Comparison of ENCODE assay signal across 21 cellular contexts in genomic region chr5:113824307-113824706, GRCh38.
DNase-seq lines count a peak whose midpoint lies in the region; ATAC-seq, FAIRE-seq and TF ChIP-seq lines count a peak whose summit lies in the region.
"Had no signal": no experiment of that assay in that cellular context is flagged by ENCODE, and none has a peak within 500 bp of the region (broad histone marks: within the 10 kb centered on the region; RNA-seq: fewer than 3 reads in every experiment).

No MANE protein-coding gene starts in this region.

- H3K79me2 ChIP-seq in H9 (ENCODE audit: insufficient read depth, low read length), result no peaks in the 10 kb centered on the region
- H3K79me2 ChIP-seq in H1 (ENCODE audit: control insufficient read depth in 1 of 2, insufficient read depth in 2 of 2, low read length in 2 of 2), result no peaks in the 10 kb centered on the region

- no peaks in the 10 kb centered on the region for H3K79me1 ChIP-seq in H9 (ENCODE audit: insufficient read depth, low read depth, low read length, poor library complexity, severe bottlenecking)
- no peaks in the 10 kb centered on the region for H3K79me1 ChIP-seq in H1 (ENCODE audit: low read depth, low read length)

- H3K4me3 Mint-ChIP-seq in H9 (no peak overlapping the region), neural crest cell (no peak overlapping the region)
- H3K4me3 Mint-ChIP-seq: CD8-positive, alpha-beta memory T cell had no signal

- no peaks in the 10 kb centered on the region for H3K4me1 ChIP-seq in H9 (ENCODE audit: insufficient read depth, low read length)
- H3K4me1 ChIP-seq in H1 (replicated peaks in 1 of 4; ENCODE audit: control insufficient read depth in 3 of 4, insufficient read depth in 4 of 4, low read length in 3 of 4), result no peaks in the 10 kb centered on the region
- H3K4me1 ChIP-seq in ascending aorta, result no peaks in the 10 kb centered on the region
- no peaks in the 10 kb centered on the region for H3K4me1 ChIP-seq in gastroesophageal sphincter
- H3K4me1 ChIP-seq: BLaER1 treated with 17β-estradiol and CSF1 and Interleukin-3, amounts not matched to agents 10 nM and 100 nM; SJCRH30 had no signal

- intact Hi-C loops in ascending aorta (cut with DNase I), result no loop called here

- H3K36me3 Mint-ChIP-seq in H9 (ENCODE audit: insufficient read depth in 1 of 3, low read depth in 3 of 3) (0 out of 7 replicates have a peak, but pooled peaks cover 0 to 4% (median 0%) of the 10 kb centered on the region in 3 experiments), neural crest cell (ENCODE audit: low read depth) (no peaks in the 10 kb centered on the region)
- H3K36me3 Mint-ChIP-seq: CD8-positive, alpha-beta memory T cell had no signal

- no peaks in the 10 kb centered on the region for H3K36me3 ChIP-seq in H1 (ENCODE audit: control insufficient read depth in 2 of 4, insufficient read depth in 4 of 4, low read length in 3 of 4)
- H3K36me3 ChIP-seq in ascending aorta, result no peaks in the 10 kb centered on the region
- H3K36me3 ChIP-seq in gastroesophageal sphincter, result no peaks in the 10 kb centered on the region
- H3K36me3 ChIP-seq: BLaER1 treated with 17β-estradiol and CSF1 and Interleukin-3, amounts not matched to agents 10 nM and 100 nM; SJCRH30 had no signal

- H2AFZ ChIP-seq in H9 (ENCODE audit: low read length) (no peak overlapping the region), H1 (ENCODE audit: low read length) (no peak overlapping the region)
- H2AFZ ChIP-seq: GM23248 had no signal

- TF ChIP-seq EP300 in H1 (IDR thresholded peaks at IDR 0.05; ENCODE audit: borderline replicate concordance in 1 of 2, low read depth in 2 of 2, low read length in 2 of 2), result no peak
- no peak for TF ChIP-seq EP300 in gastroesophageal sphincter (IDR thresholded peaks at IDR 0.05)

- H2BK120ac ChIP-seq in H9 (ENCODE audit: low read depth, low read length, poor library complexity, severe bottlenecking) (no peak overlapping the region), H1 (replicated peaks; ENCODE audit: low read depth, low read length) (no peak overlapping the region)

- no peak for TF ChIP-seq POLR2A in H1 (IDR thresholded peaks at IDR 0.05; ENCODE audit: control extremely low read depth in 1 of 2, low read depth in 2 of 2, low read length in 2 of 2)
- no peak for TF ChIP-seq POLR2A in gastroesophageal sphincter (IDR thresholded peaks at IDR 0.05)

- H3K14ac ChIP-seq in H9 (ENCODE audit: insufficient read depth, low read length) (no peak overlapping the region), H1 (ENCODE audit: insufficient read length) (no peak overlapping the region)

- H2BK5ac ChIP-seq in H9 (ENCODE audit: insufficient read length, low read length), result no peak overlapping the region
- H2BK5ac ChIP-seq in H1 (ENCODE audit: low read depth, low read length), result no peak overlapping the region

- H4K5ac ChIP-seq in H9 (ENCODE audit: insufficient read length, low read depth, low read length), result no peak overlapping the region
- no peak overlapping the region for H4K5ac ChIP-seq in H1 (ENCODE audit: insufficient read length, low read depth, low read length)

- no CpG with 5 or more reads among the region's 2 CpGs for WGBS in H9 (ENCODE audit: extremely low coverage, insufficient read length, low lambda C conversion rate)
- WGBS in H1 (ENCODE audit: extremely low coverage in 1 of 2, insufficient coverage in 1 of 2, insufficient read length in 1 of 2, insufficient replicate concordance in 2 of 2, low coverage in 1 of 2, low lambda C conversion rate in 2 of 2, missing lambda C conversion rate in 1 of 2), 2 experiments, result 92% methylated on average over 2 of the region's 2 CpGs; no CpG with 5 or more reads in 1 of the 2 experiments
- 67 to 74% methylated on average over 2 of the region's 2 CpGs for WGBS in gastroesophageal sphincter (ENCODE audit: low coverage in 1 of 2), 2 donors

- H3K4me3 ChIP-seq in H1 (ENCODE audit: extremely low read depth in 1 of 4, insufficient read depth in 2 of 4, low read depth in 3 of 4, low read length in 4 of 4) (no peak overlapping the region), ascending aorta (no peak overlapping the region), gastroesophageal sphincter (no peak overlapping the region)
- H3K4me3 ChIP-seq: BLaER1 treated with 17β-estradiol and CSF1 and Interleukin-3, amounts not matched to agents 10 nM and 100 nM; GM12878; GM23248; SJCRH30 had no signal

- ATAC-seq in HG02870 (IDR thresholded peaks at IDR 0.05; ENCODE audit: unreplicated experiment) (no peak), gastroesophageal sphincter (no peak)
- ATAC-seq: GM12878, HepG2 had no signal

- no peak overlapping the region for H3K9ac ChIP-seq in H9 (ENCODE audit: extremely low read depth, insufficient read length, low read length)
- H3K9ac ChIP-seq in H1 (replicated peaks in 1 of 4; ENCODE audit: extremely low read depth in 1 of 4, low read depth in 3 of 4, low read length in 3 of 4), result no peak overlapping the region
- H3K9ac ChIP-seq: BLaER1 treated with 17β-estradiol and CSF1 and Interleukin-3, amounts not matched to agents 10 nM and 100 nM; GM23248 had no signal

- H3K4me1 Mint-ChIP-seq in H9, result no peaks in the 10 kb centered on the region
- no peaks in the 10 kb centered on the region for H3K4me1 Mint-ChIP-seq in neural crest cell
- H3K4me1 Mint-ChIP-seq: CD8-positive, alpha-beta memory T cell had no signal

- peak; percentile 8 for DNase-seq in ELR (ENCODE audit: low read depth)
- DNase-seq in H9, result no peak
- no peak for DNase-seq in H1 (ENCODE audit: low read depth in 1 of 2, low spot score in 2 of 2)
- DNase-seq in neural crest cell (ENCODE audit: low read depth, low spot score), result no peak
- no peak for DNase-seq in ascending aorta (ENCODE audit: low spot score in 2 of 2)
- DNase-seq: CD8-positive, alpha-beta memory T cell; GF-D8; GM23248; KG1; NCI-H1417; NCI-H187 treated with DMSO at 0.1 percent for 48 hours; NCI-H226; NCI-H524; SJCRH30 had no signal

- H3K27ac ChIP-seq in H9 (ENCODE audit: insufficient read length, low read depth, low read length) (no peak overlapping the region), H1 (ENCODE audit: low read depth, low read length) (no peak overlapping the region), ascending aorta (no peak overlapping the region), gastroesophageal sphincter (no peak overlapping the region)
- H3K27ac ChIP-seq: BLaER1 treated with 17β-estradiol and CSF1 and Interleukin-3, amounts not matched to agents 10 nM and 100 nM; GM23248; SJCRH30 had no signal

- H3K27ac Mint-ChIP-seq in H9 (no peak overlapping the region), neural crest cell (ENCODE audit: unreplicated experiment) (no peak overlapping the region)
- H3K27ac Mint-ChIP-seq: CD8-positive, alpha-beta memory T cell had no signal

- peak; percentile 20 to 37; a peak in 3 of 4 replicates for TF ChIP-seq RAD21 in H1 (IDR thresholded peaks at IDR 0.05 in 1 of 2, conservative IDR thresholded peaks at IDR 0.05 in 1 of 2; ENCODE audit: low read depth in 2 of 2, low read length in 2 of 2)

- H3K18ac ChIP-seq in H9 (ENCODE audit: insufficient read length, low read depth, low read length) (no peak overlapping the region), H1 (ENCODE audit: extremely low read depth, low read length) (no peak overlapping the region)

- no peak overlapping the region for H3K4me2 ChIP-seq in H9 (ENCODE audit: insufficient read depth, insufficient read length, low read length)
- H3K4me2 ChIP-seq in H1 (ENCODE audit: insufficient read depth in 1 of 2, low read depth in 2 of 2, low read length in 2 of 2), result no peak overlapping the region
- H3K4me2 ChIP-seq: BLaER1 treated with 17β-estradiol and CSF1 and Interleukin-3, amounts not matched to agents 10 nM and 100 nM had no signal

- CTCF ChIA-PET in H1 (lab: Charles Lee; ENCODE audit: partially characterized antibody), result interaction anchor here (0.7 to 2.6 kb wide), 21 partner anchors 9 to 723 kb away, joined by 3 to 9 read pairs (median 4); no protein-coding TSS in a partner anchor

- no peak overlapping the region for H2AK5ac ChIP-seq in H9 (ENCODE audit: insufficient read length, low read length)
- H2AK5ac ChIP-seq in H1 (ENCODE audit: low read depth, low read length), result no peak overlapping the region

- TF ChIP-seq CTCF in H9 (conservative IDR thresholded peaks at IDR 0.05), result peak; percentile 54
- peak in 2 of 3 experiments; percentile 24 to 45; a peak in 2 of 4 replicates for TF ChIP-seq CTCF in H1 (IDR thresholded peaks at IDR 0.05; ENCODE audit: control extremely low read depth in 1 of 3, insufficient read depth in 1 of 3, low read depth in 1 of 3, low read length in 3 of 3)
- TF ChIP-seq CTCF in neural crest cell (conservative IDR thresholded peaks at IDR 0.05), result peak; percentile 31
- TF ChIP-seq CTCF in ascending aorta (IDR thresholded peaks at IDR 0.05), result no peak
- TF ChIP-seq CTCF in gastroesophageal sphincter (IDR thresholded peaks at IDR 0.05), result no peak

- H3K27me3 ChIP-seq in H9 (ENCODE audit: insufficient read depth, low read length) (no peaks in the 10 kb centered on the region), H1 (replicated peaks in 1 of 4; ENCODE audit: control insufficient read depth in 3 of 4, extremely low read depth in 1 of 4, insufficient read depth in 3 of 4, low read length in 3 of 4) (no peaks in the 10 kb centered on the region), ascending aorta (no peaks in the 10 kb centered on the region), gastroesophageal sphincter (no peaks in the 10 kb centered on the region)
- H3K27me3 ChIP-seq: BLaER1 treated with 17β-estradiol and CSF1 and Interleukin-3, amounts not matched to agents 10 nM and 100 nM; SJCRH30 had no signal

- no peak overlapping the region for H3T11ph ChIP-seq in H9 (ENCODE audit: low read length)

- H3K9me3 Mint-ChIP-seq in H9 (peaks cover 0 to 4% of the 10 kb centered on the region in 2 experiments; a peak in 1 of 5 replicates), neural crest cell (peaks cover 6% of the 10 kb centered on the region)

- no peak overlapping the region for H3K23ac ChIP-seq in H9 (ENCODE audit: insufficient read length, low read depth, low read length)
- H3K23ac ChIP-seq in H1 (ENCODE audit: insufficient read length), result no peak overlapping the region

- H2BK20ac ChIP-seq in H9 (ENCODE audit: low read depth, low read length, poor library complexity, severe bottlenecking), result no peak overlapping the region
- no peak overlapping the region for H2BK20ac ChIP-seq in H1 (ENCODE audit: low read length)

- H2BK12ac ChIP-seq in H9 (ENCODE audit: insufficient read length, low read depth, low read length), result no peak overlapping the region
- no peak overlapping the region for H2BK12ac ChIP-seq in H1 (ENCODE audit: low read depth, low read length)

- peak; percentile 52 for FAIRE-seq in H1 (lab: Jason Lieb, UNC)
- FAIRE-seq: D721Med, GM12878, GM19239, HepG2 had no signal

- H4K20me1 ChIP-seq in H9 (ENCODE audit: control insufficient read depth, insufficient read depth, insufficient read length) (no peaks in the 10 kb centered on the region), H1 (replicated peaks in 1 of 2; ENCODE audit: control insufficient read depth in 1 of 2, insufficient read depth in 2 of 2, low read length in 2 of 2) (no peaks in the 10 kb centered on the region)
- H4K20me1 ChIP-seq: BLaER1 treated with 17β-estradiol and CSF1 and Interleukin-3, amounts not matched to agents 10 nM and 100 nM had no signal

- H2BK15ac ChIP-seq in H9 (ENCODE audit: low read depth, low read length), result no peak overlapping the region
- H2BK15ac ChIP-seq in H1 (ENCODE audit: low read length), result no peak overlapping the region

- H3K56ac ChIP-seq in H9 (ENCODE audit: insufficient read length, low read depth, low read length) (no peak overlapping the region), H1 (replicated peaks; ENCODE audit: insufficient read length, low read depth, low read length) (peak overlapping the region; percentile 14)

- H3K4ac ChIP-seq in H9 (ENCODE audit: low read depth, low read length) (no peak overlapping the region), H1 (replicated peaks; ENCODE audit: insufficient read length, low read depth, low read length) (no peak overlapping the region)

- H3K23me2 ChIP-seq in H9 (ENCODE audit: insufficient read length, low read depth, low read length, poor library complexity, severe bottlenecking), result no peaks in the 10 kb centered on the region
- no peaks in the 10 kb centered on the region for H3K23me2 ChIP-seq in H1 (ENCODE audit: low read depth, low read length)

- H4K91ac ChIP-seq in H9 (ENCODE audit: insufficient read length, low read depth, low read length) (no peak overlapping the region), H1 (replicated peaks; ENCODE audit: insufficient read length, low read length) (no peak overlapping the region)

- no peak overlapping the region for H4K8ac ChIP-seq in H9 (replicated peaks; ENCODE audit: insufficient read length, low read depth, low read length)
- no peak overlapping the region for H4K8ac ChIP-seq in H1 (ENCODE audit: extremely low read depth, insufficient read depth, low read length)

- POLR2A ChIA-PET in H1 (lab: Charles Lee; ENCODE audit: partially characterized antibody), result no interaction called here

- H3K9me3 ChIP-seq in H9 (ENCODE audit: control insufficient read depth, low read depth, low read length), result no peaks in the 10 kb centered on the region
- 0 out of 4 replicates have a peak, but pooled peaks cover 0 to 2% of the 10 kb centered on the region in 2 experiments for H3K9me3 ChIP-seq in H1 (ENCODE audit: insufficient read depth in 2 of 2, low read depth in 1 of 2, low read length in 1 of 2)
- no peaks in the 10 kb centered on the region for H3K9me3 ChIP-seq in ascending aorta
- no peaks in the 10 kb centered on the region for H3K9me3 ChIP-seq in gastroesophageal sphincter
- H3K9me3 ChIP-seq: BLaER1 treated with 17β-estradiol and CSF1 and Interleukin-3, amounts not matched to agents 10 nM and 100 nM; SJCRH30 had no signal

- no peaks in the 10 kb centered on the region for H3K27me3 Mint-ChIP-seq in H9 (ENCODE audit: low read depth)
- H3K27me3 Mint-ChIP-seq in neural crest cell (ENCODE audit: low read depth), result peaks cover 5% of the 10 kb centered on the region
- H3K27me3 Mint-ChIP-seq: CD8-positive, alpha-beta memory T cell had no signal

Comparison
In these comparisons a context has a peak if more than half of its experiments do, and no peak if none do; other contexts are left out.
1. CTCF ChIP-seq: peak in H9 (single experiment), H1 (2 of 3) and neural crest cell (single experiment); none in ascending aorta (0 of 3) and gastroesophageal sphincter (0 of 4).